ENCODE assay signal across 21 cellular contexts in the genomic region with DNA sequence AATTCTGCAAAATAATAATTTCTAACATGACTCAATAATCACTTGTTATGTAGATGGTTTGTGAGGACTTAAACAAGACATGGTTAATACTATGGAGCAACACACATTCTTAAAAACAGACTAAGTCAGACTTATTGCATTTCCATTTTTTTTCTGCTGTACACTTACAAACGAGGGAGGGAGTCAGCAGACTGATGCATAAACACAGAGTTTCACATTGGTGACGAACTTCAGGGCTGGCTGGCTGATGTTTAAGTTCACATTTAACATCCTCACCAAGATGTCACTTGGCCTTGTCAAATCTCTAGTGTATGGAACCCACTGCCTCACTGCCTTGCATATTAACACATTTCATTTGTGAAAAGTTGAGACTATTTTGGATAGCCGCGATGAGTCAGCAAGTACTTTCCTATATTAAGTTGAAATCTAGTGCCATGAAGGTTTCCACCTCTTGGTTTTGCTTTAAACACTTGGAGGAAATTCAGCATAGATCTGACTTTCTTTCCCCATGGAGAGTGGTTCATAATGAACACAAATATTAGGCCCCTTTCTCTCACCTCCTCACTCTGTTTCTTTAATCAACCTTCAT.
"Had no signal": no experiment of that assay in that cellular context is flagged by ENCODE, and none has a peak within 500 bp of the region (broad histone marks: within the 10 kb centered on the region; RNA-seq: fewer than 3 reads in every experiment).

No MANE protein-coding gene starts in this region.

- H3K79me2 ChIP-seq: parathyroid adenoma had no signal

- H3K27me3 ChIP-seq: dorsolateral prefrontal cortex, gastrocnemius medialis, neutrophil, thyroid gland had no signal

- ATAC-seq: effector memory CD8-positive, alpha-beta T cell; esophagus mucosa; gastrocnemius medialis; left ventricle myocardium superior; right cardiac atrium had no signal

- H3K4me3 ChIP-seq: cardiac muscle cell, dorsolateral prefrontal cortex, gastrocnemius medialis, thyroid gland had no signal

- H3K9me3 ChIP-seq: gastrocnemius medialis, neutrophil, thyroid gland had no signal

- H3K27ac ChIP-seq: cardiac muscle cell, dorsolateral prefrontal cortex, gastrocnemius medialis, neutrophil, parathyroid adenoma, thyroid gland had no signal

- DNase-seq: activated CD4-positive, alpha-beta T cell treated with anti-CD3 and anti-CD28 coated beads for 1 hour; activated CD8-positive, alpha-beta memory T cell treated with anti-CD3 and anti-CD28 coated beads for 24 hours; activated CD8-positive, alpha-beta memory T cell treated with anti-CD3 and anti-CD28 coated beads, Interleukin-2, amount 50 U/mL, for 4 hours; activated naive CD4-positive, alpha-beta T cell; activated naive CD8-positive, alpha-beta T cell treated with anti-CD3 and anti-CD28 coated beads, Interleukin-2, amount 10 ng/mL, durations not matched to agents 7 days and 5 days; activated T-cell treated with anti-CD3 and anti-CD28 coated beads, Interleukin-2, amount 50 U/mL, for 24 hours; amygdala; dorsolateral prefrontal cortex; effector memory CD8-positive, alpha-beta T cell; gastrocnemius medialis; hypothalamus; left ventricle myocardium superior; right cardiac atrium; stimulated activated CD4-positive, alpha-beta T cell treated with anti-CD3 and anti-CD28 coated beads, Interleukin-12 subunit alpha, Interleukin-12 subunit beta, amount 100 ng/mL, for 4 hours; stimulated activated CD4-positive, alpha-beta T cell treated with anti-CD3 and anti-CD28 coated beads, Interleukin-4, amount 100 ng/mL, for 4 hours; substantia nigra; thyroid gland had no signal

- H3K36me3 ChIP-seq: cardiac muscle cell, gastrocnemius medialis, neutrophil, thyroid gland had no signal

- H3K9ac ChIP-seq: parathyroid adenoma had no signal

- H2AFZ ChIP-seq: parathyroid adenoma had no signal

- H3K4me1 ChIP-seq: parathyroid adenoma, thyroid gland had no signal
